20 cellular contexts compared by ENCODE assay signal in the genomic region with DNA sequence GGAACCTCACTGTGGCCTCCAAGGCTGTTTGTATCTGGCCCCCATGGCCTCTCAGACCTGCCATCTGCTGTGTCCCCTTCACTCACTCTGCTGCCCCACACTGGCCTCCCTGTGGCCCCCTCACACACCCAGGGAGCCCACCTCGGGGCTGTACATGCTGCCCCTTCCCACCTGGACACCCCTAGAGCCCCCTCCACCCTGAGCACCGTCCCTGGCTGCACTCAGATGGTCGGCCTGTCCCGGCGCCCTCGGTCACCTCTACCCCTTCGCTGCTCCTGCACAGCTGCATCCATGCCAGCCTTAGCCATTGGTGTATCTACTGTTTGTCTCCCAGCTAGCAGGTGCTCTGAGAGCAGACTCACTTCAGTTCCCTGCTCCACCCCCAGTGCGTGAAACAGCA.
DNase-seq lines count a peak whose midpoint lies in the region; ATAC-seq and TF ChIP-seq lines count a peak whose summit lies in the region.
"Had no signal": no experiment of that assay in that cellular context is flagged by ENCODE, and none has a peak within 500 bp of the region (broad histone marks: within the 10 kb centered on the region; RNA-seq: fewer than 3 reads in every experiment).

No MANE protein-coding gene starts in this region.

- H3K9ac ChIP-seq in BLaER1 treated with 17β-estradiol and CSF1 and Interleukin-3, amounts not matched to agents 10 nM and 100 nM: no peak overlapping the region

- no peaks in the 10 kb centered on the region for H3K27me3 Mint-ChIP-seq in chondrocyte (ENCODE audit: low read depth)
- H3K27me3 Mint-ChIP-seq in activated naive CD8-positive, alpha-beta T cell treated with anti-CD3 and anti-CD28 coated beads for 36 hours: no peaks in the 10 kb centered on the region
- H3K27me3 Mint-ChIP-seq: CD4-positive, CD25-positive, alpha-beta regulatory T cell had no signal

- H3K36me3 ChIP-seq in BLaER1 treated with 17β-estradiol and CSF1 and Interleukin-3, amounts not matched to agents 10 nM and 100 nM: no peaks in the 10 kb centered on the region
- H3K36me3 ChIP-seq: HAP-1 had no signal

- no peak overlapping the region for H3K4me3 ChIP-seq in BLaER1 treated with 17β-estradiol and CSF1 and Interleukin-3, amounts not matched to agents 10 nM and 100 nM
- H3K4me3 ChIP-seq: A549, HAP-1 had no signal

- H3K4me2 ChIP-seq in BLaER1 treated with 17β-estradiol and CSF1 and Interleukin-3, amounts not matched to agents 10 nM and 100 nM: peak overlapping the region; percentile 56 to 87 (median 78)
- H3K4me2 ChIP-seq: A549 had no signal

- TF ChIP-seq CTCF in chondrocyte (IDR thresholded peaks at IDR 0.05): no peak

- peaks cover 1 to 4% (median 2%) of the 10 kb centered on the region in 11 experiments for H3K9me3 ChIP-seq in BLaER1 treated with 17β-estradiol and CSF1 and Interleukin-3, amounts not matched to agents 10 nM and 100 nM (replicated peaks in 1 of 11)
- H3K9me3 ChIP-seq: A549, BE2C, Caco-2, HAP-1 had no signal

- H3K27ac Mint-ChIP-seq in chondrocyte (ENCODE audit: unreplicated experiment): no peak overlapping the region
- no peak overlapping the region for H3K27ac Mint-ChIP-seq in activated naive CD8-positive, alpha-beta T cell treated with anti-CD3 and anti-CD28 coated beads for 36 hours
- H3K27ac Mint-ChIP-seq: CD8-positive, alpha-beta T cell; HFFc6 had no signal

- peaks cover 0 to 15% (median 7%) of the 10 kb centered on the region in 11 experiments; a peak in 8 of 22 replicates for H3K27me3 ChIP-seq in BLaER1 treated with 17β-estradiol and CSF1 and Interleukin-3, amounts not matched to agents 10 nM and 100 nM
- H3K27me3 ChIP-seq: BE2C had no signal

- H3K4me1 ChIP-seq in BLaER1 treated with 17β-estradiol and CSF1 and Interleukin-3, amounts not matched to agents 10 nM and 100 nM: peaks cover 34 to 87% (median 82%) of the 10 kb centered on the region in 10 experiments
- H3K4me1 ChIP-seq: A549, Caco-2, HAP-1 had no signal

- no peak overlapping the region for H3K27ac ChIP-seq in BLaER1 treated with 17β-estradiol and CSF1 and Interleukin-3, amounts not matched to agents 10 nM and 100 nM
- H3K27ac ChIP-seq: A549, C4-2B had no signal

- peaks cover 0 to 10% (median 0%) of the 10 kb centered on the region in 11 experiments; a peak in 6 of 22 replicates for H4K20me1 ChIP-seq in BLaER1 treated with 17β-estradiol and CSF1 and Interleukin-3, amounts not matched to agents 10 nM and 100 nM

- H3K4me3 Mint-ChIP-seq in chondrocyte (ENCODE audit: unreplicated experiment): no peak overlapping the region
- H3K4me3 Mint-ChIP-seq in activated naive CD8-positive, alpha-beta T cell treated with anti-CD3 and anti-CD28 coated beads for 36 hours: no peak overlapping the region
- H3K4me3 Mint-ChIP-seq: CD4-positive, CD25-positive, alpha-beta regulatory T cell; CD8-positive, alpha-beta T cell; HFFc6 had no signal

- DNase-seq in SHP77 (lab: John Stamatoyannopoulos, UW): peak; percentile 27 to 79
- no peak for DNase-seq in SHP77 treated with DMSO at 0.1 percent for 48 hours (lab: John Stamatoyannopoulos, UW)
- DNase-seq in chondrocyte (ENCODE audit: low spot score): peak; percentile 91
- no peak for DNase-seq in SKM-1 (lab: John Stamatoyannopoulos, UW; ENCODE audit: unreplicated experiment)
- DNase-seq in activated naive CD8-positive, alpha-beta T cell treated with anti-CD3 and anti-CD28 coated beads for 36 hours: no peak
- DNase-seq: 8988T; ACHN; AML-193; BE2C; Caco-2; CD4-positive, CD25-positive, alpha-beta regulatory T cell; CD8-positive, alpha-beta T cell; DMS153; GOT3; HFFc6 had no signal

- no peak for ATAC-seq in HG02759 (IDR thresholded peaks at IDR 0.05; ENCODE audit: unreplicated experiment)
- ATAC-seq: CD8-positive, alpha-beta T cell had no signal

- H3K9me3 Mint-ChIP-seq in chondrocyte (ENCODE audit: low read depth): peaks cover 14% of the 10 kb centered on the region
- peaks cover 2% of the 10 kb centered on the region for H3K9me3 Mint-ChIP-seq in activated naive CD8-positive, alpha-beta T cell treated with anti-CD3 and anti-CD28 coated beads for 36 hours

- H3K4me1 Mint-ChIP-seq in chondrocyte (ENCODE audit: low read depth): no peaks in the 10 kb centered on the region
- H3K4me1 Mint-ChIP-seq in activated naive CD8-positive, alpha-beta T cell treated with anti-CD3 and anti-CD28 coated beads for 36 hours: no peaks in the 10 kb centered on the region
- H3K4me1 Mint-ChIP-seq: CD4-positive, CD25-positive, alpha-beta regulatory T cell had no signal

- no peaks in the 10 kb centered on the region for H3K36me3 Mint-ChIP-seq in chondrocyte (ENCODE audit: low read depth)
- H3K36me3 Mint-ChIP-seq in activated naive CD8-positive, alpha-beta T cell treated with anti-CD3 and anti-CD28 coated beads for 36 hours: no peaks in the 10 kb centered on the region
- H3K36me3 Mint-ChIP-seq: CD4-positive, CD25-positive, alpha-beta regulatory T cell; CD8-positive, alpha-beta T cell had no signal

Comparison
In these comparisons a context has a peak if more than half of its experiments do, and no peak if none do; other contexts are left out.
1. DNase-seq: peak in SHP77 (2 of 2) and chondrocyte (single experiment); none in SHP77 treated with DMSO at 0.1 percent for 48 hours (single experiment), SKM-1 (single experiment) and activated naive CD8-positive, alpha-beta T cell treated with anti-CD3 and anti-CD28 coated beads for 36 hours (single experiment).